In genomic region chr3:45665101-45665572, GRCh38 we compare ENCODE assay signal across 1 cellular context.
A peak's percentile ranks its signal among the peaks of the same experiment; 100 is the strongest.
TF ChIP-seq lines count a peak whose summit lies in the region.

No MANE protein-coding gene starts in this region.

TF ChIP-seq in K562, 482 proteins besides CTCF, POLR2A, EP300 and RAD21 (continued from another document and continues in another):
- no peak for TF ChIP-seq ZNF740 (CRISPR knock-in tag; IDR thresholded peaks at IDR 0.05)
- TF ChIP-seq ZNF740 (tag; IDR thresholded peaks at IDR 0.05), result no peak
- TF ChIP-seq NFATC3 (IDR thresholded peaks at IDR 0.05), result 0 out of 2 replicates have a peak, but pooled peaks have one; percentile 52
- TF ChIP-seq RBM14 (IDR thresholded peaks at IDR 0.05; ENCODE audit: borderline replicate concordance, insufficient read depth, low read depth, low read length), result no peak
- peak; percentile 63; the same call in 1 of the 2 replicates for TF ChIP-seq POLR2AphosphoS5 (IDR thresholded peaks at IDR 0.05; ENCODE audit: control insufficient read depth, insufficient read depth, low read depth, low read length)
- TF ChIP-seq, protein P1, sequence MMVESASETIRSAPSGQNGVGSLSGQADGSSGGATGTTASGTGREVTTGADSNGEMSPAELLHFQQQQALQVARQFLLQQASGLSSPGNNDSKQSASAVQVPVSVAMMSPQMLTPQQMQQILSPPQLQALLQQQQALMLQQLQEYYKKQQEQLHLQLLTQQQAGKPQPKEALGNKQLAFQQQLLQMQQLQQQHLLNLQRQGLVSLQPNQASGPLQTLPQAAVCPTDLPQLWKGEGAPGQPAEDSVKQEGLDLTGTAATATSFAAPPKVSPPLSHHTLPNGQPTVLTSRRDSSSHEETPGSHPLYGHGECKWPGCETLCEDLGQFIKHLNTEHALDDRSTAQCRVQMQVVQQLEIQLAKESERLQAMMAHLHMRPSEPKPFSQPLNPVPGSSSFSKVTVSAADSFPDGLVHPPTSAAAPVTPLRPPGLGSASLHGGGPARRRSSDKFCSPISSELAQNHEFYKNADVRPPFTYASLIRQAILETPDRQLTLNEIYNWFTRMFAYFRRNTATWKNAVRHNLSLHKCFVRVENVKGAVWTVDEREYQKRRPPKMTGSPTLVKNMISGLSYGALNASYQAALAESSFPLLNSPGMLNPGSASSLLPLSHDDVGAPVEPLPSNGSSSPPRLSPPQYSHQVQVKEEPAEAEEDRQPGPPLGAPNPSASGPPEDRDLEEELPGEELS (CRISPR knock-in tag; IDR thresholded peaks at IDR 0.05; ENCODE audit: borderline replicate concordance), result no peak
- TF ChIP-seq, protein P2, sequence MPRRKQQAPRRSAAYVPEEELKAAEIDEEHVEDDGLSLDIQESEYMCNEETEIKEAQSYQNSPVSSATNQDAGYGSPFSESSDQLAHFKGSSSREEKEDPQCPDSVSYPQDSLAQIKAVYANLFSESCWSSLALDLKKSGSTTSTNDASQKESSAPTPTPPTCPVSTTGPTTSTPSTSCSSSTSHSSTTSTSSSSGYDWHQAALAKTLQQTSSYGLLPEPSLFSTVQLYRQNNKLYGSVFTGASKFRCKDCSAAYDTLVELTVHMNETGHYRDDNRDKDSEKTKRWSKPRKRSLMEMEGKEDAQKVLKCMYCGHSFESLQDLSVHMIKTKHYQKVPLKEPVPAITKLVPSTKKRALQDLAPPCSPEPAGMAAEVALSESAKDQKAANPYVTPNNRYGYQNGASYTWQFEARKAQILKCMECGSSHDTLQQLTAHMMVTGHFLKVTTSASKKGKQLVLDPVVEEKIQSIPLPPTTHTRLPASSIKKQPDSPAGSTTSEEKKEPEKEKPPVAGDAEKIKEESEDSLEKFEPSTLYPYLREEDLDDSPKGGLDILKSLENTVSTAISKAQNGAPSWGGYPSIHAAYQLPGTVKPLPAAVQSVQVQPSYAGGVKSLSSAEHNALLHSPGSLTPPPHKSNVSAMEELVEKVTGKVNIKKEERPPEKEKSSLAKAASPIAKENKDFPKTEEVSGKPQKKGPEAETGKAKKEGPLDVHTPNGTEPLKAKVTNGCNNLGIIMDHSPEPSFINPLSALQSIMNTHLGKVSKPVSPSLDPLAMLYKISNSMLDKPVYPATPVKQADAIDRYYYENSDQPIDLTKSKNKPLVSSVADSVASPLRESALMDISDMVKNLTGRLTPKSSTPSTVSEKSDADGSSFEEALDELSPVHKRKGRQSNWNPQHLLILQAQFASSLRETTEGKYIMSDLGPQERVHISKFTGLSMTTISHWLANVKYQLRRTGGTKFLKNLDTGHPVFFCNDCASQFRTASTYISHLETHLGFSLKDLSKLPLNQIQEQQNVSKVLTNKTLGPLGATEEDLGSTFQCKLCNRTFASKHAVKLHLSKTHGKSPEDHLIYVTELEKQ (CRISPR knock-in tag; IDR thresholded peaks at IDR 0.05), result no peak
- no peak for TF ChIP-seq ZFPM2 (CRISPR knock-in tag; IDR thresholded peaks at IDR 0.05)
- TF ChIP-seq SREBF1 (IDR thresholded peaks at IDR 0.05; ENCODE audit: borderline replicate concordance, low read depth, low read length), result no peak
- TF ChIP-seq RFX7 (CRISPR knock-in tag; IDR thresholded peaks at IDR 0.05), result no peak
- TF ChIP-seq MTA1 (IDR thresholded peaks at IDR 0.05; ENCODE audit: borderline replicate concordance), result peak; percentile 41; the same call in 1 of the 2 replicates
- TF ChIP-seq SIN3A (IDR thresholded peaks at IDR 0.05; ENCODE audit: borderline replicate concordance in 2 of 2, control insufficient read depth in 1 of 2, low read depth in 2 of 2, low read length in 2 of 2), result no peak
- no peak for TF ChIP-seq ZNF311 (CRISPR knock-in tag; IDR thresholded peaks at IDR 0.05)
- TF ChIP-seq ZNF232 (CRISPR knock-in tag; IDR thresholded peaks at IDR 0.05), result no peak
- TF ChIP-seq, protein P3, sequence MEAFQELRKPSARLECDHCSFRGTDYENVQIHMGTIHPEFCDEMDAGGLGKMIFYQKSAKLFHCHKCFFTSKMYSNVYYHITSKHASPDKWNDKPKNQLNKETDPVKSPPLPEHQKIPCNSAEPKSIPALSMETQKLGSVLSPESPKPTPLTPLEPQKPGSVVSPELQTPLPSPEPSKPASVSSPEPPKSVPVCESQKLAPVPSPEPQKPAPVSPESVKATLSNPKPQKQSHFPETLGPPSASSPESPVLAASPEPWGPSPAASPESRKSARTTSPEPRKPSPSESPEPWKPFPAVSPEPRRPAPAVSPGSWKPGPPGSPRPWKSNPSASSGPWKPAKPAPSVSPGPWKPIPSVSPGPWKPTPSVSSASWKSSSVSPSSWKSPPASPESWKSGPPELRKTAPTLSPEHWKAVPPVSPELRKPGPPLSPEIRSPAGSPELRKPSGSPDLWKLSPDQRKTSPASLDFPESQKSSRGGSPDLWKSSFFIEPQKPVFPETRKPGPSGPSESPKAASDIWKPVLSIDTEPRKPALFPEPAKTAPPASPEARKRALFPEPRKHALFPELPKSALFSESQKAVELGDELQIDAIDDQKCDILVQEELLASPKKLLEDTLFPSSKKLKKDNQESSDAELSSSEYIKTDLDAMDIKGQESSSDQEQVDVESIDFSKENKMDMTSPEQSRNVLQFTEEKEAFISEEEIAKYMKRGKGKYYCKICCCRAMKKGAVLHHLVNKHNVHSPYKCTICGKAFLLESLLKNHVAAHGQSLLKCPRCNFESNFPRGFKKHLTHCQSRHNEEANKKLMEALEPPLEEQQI (IDR thresholded peaks at IDR 0.05), result peak; percentile 85
- no peak for TF ChIP-seq SMARCB1 (IDR thresholded peaks at IDR 0.05; ENCODE audit: insufficient read length, low read depth)
- TF ChIP-seq TAF1 (IDR thresholded peaks at IDR 0.05; ENCODE audit: control insufficient read depth, extremely low read depth, insufficient read depth, low read length, severe bottlenecking), result no peak
- TF ChIP-seq ZBTB33 (CRISPR knock-in tag; IDR thresholded peaks at IDR 0.05), result peak; percentile 92
- TF ChIP-seq FOXJ2 (tag; IDR thresholded peaks at IDR 0.05), result no peak
- peak in 1 of 2 experiments; percentile 73; a peak in 2 of 4 replicates for TF ChIP-seq ARNT (IDR thresholded peaks at IDR 0.05)
- no peak for TF ChIP-seq ZNF584 (CRISPR knock-in tag; IDR thresholded peaks at IDR 0.05; ENCODE audit: low read depth)
- TF ChIP-seq MAFG (tag; conservative IDR thresholded peaks at IDR 0.05), result peak; percentile 66
- TF ChIP-seq, protein P4, sequence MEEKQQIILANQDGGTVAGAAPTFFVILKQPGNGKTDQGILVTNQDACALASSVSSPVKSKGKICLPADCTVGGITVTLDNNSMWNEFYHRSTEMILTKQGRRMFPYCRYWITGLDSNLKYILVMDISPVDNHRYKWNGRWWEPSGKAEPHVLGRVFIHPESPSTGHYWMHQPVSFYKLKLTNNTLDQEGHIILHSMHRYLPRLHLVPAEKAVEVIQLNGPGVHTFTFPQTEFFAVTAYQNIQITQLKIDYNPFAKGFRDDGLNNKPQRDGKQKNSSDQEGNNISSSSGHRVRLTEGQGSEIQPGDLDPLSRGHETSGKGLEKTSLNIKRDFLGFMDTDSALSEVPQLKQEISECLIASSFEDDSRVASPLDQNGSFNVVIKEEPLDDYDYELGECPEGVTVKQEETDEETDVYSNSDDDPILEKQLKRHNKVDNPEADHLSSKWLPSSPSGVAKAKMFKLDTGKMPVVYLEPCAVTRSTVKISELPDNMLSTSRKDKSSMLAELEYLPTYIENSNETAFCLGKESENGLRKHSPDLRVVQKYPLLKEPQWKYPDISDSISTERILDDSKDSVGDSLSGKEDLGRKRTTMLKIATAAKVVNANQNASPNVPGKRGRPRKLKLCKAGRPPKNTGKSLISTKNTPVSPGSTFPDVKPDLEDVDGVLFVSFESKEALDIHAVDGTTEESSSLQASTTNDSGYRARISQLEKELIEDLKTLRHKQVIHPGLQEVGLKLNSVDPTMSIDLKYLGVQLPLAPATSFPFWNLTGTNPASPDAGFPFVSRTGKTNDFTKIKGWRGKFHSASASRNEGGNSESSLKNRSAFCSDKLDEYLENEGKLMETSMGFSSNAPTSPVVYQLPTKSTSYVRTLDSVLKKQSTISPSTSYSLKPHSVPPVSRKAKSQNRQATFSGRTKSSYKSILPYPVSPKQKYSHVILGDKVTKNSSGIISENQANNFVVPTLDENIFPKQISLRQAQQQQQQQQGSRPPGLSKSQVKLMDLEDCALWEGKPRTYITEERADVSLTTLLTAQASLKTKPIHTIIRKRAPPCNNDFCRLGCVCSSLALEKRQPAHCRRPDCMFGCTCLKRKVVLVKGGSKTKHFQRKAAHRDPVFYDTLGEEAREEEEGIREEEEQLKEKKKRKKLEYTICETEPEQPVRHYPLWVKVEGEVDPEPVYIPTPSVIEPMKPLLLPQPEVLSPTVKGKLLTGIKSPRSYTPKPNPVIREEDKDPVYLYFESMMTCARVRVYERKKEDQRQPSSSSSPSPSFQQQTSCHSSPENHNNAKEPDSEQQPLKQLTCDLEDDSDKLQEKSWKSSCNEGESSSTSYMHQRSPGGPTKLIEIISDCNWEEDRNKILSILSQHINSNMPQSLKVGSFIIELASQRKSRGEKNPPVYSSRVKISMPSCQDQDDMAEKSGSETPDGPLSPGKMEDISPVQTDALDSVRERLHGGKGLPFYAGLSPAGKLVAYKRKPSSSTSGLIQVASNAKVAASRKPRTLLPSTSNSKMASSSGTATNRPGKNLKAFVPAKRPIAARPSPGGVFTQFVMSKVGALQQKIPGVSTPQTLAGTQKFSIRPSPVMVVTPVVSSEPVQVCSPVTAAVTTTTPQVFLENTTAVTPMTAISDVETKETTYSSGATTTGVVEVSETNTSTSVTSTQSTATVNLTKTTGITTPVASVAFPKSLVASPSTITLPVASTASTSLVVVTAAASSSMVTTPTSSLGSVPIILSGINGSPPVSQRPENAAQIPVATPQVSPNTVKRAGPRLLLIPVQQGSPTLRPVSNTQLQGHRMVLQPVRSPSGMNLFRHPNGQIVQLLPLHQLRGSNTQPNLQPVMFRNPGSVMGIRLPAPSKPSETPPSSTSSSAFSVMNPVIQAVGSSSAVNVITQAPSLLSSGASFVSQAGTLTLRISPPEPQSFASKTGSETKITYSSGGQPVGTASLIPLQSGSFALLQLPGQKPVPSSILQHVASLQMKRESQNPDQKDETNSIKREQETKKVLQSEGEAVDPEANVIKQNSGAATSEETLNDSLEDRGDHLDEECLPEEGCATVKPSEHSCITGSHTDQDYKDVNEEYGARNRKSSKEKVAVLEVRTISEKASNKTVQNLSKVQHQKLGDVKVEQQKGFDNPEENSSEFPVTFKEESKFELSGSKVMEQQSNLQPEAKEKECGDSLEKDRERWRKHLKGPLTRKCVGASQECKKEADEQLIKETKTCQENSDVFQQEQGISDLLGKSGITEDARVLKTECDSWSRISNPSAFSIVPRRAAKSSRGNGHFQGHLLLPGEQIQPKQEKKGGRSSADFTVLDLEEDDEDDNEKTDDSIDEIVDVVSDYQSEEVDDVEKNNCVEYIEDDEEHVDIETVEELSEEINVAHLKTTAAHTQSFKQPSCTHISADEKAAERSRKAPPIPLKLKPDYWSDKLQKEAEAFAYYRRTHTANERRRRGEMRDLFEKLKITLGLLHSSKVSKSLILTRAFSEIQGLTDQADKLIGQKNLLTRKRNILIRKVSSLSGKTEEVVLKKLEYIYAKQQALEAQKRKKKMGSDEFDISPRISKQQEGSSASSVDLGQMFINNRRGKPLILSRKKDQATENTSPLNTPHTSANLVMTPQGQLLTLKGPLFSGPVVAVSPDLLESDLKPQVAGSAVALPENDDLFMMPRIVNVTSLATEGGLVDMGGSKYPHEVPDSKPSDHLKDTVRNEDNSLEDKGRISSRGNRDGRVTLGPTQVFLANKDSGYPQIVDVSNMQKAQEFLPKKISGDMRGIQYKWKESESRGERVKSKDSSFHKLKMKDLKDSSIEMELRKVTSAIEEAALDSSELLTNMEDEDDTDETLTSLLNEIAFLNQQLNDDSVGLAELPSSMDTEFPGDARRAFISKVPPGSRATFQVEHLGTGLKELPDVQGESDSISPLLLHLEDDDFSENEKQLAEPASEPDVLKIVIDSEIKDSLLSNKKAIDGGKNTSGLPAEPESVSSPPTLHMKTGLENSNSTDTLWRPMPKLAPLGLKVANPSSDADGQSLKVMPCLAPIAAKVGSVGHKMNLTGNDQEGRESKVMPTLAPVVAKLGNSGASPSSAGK (IDR thresholded peaks at IDR 0.05), result no peak
- no peak for TF ChIP-seq HNRNPUL1 (IDR thresholded peaks at IDR 0.05; ENCODE audit: low read length)
- TF ChIP-seq EGR1 (conservative IDR thresholded peaks at IDR 0.05), result 0 out of 2 replicates have a peak, but pooled peaks have one; percentile 13
- TF ChIP-seq ZNF12 (CRISPR knock-in tag; IDR thresholded peaks at IDR 0.05), result no peak
- no peak for TF ChIP-seq GTF2B (IDR thresholded peaks at IDR 0.05; ENCODE audit: extremely low read depth, insufficient read length)
- TF ChIP-seq MYNN (IDR thresholded peaks at IDR 0.05), result peak; percentile 39; the same call in 1 of the 2 replicates
- no peak for TF ChIP-seq MYNN (CRISPR knock-in tag; IDR thresholded peaks at IDR 0.05)
- no peak for TF ChIP-seq ELK1 (CRISPR knock-in tag; IDR thresholded peaks at IDR 0.05)
- TF ChIP-seq KDM5B (IDR thresholded peaks at IDR 0.05; ENCODE audit: insufficient replicate concordance, low read depth, low read length), result no peak
- no peak for TF ChIP-seq CBX2 (IDR thresholded peaks at IDR 0.05; ENCODE audit: insufficient read depth, low read length, poor library complexity, severe bottlenecking)
- TF ChIP-seq ZNF282 (CRISPR knock-in tag; IDR thresholded peaks at IDR 0.05), result no peak
